ENCODE assay signal across 1 cellular context in the genomic region with DNA sequence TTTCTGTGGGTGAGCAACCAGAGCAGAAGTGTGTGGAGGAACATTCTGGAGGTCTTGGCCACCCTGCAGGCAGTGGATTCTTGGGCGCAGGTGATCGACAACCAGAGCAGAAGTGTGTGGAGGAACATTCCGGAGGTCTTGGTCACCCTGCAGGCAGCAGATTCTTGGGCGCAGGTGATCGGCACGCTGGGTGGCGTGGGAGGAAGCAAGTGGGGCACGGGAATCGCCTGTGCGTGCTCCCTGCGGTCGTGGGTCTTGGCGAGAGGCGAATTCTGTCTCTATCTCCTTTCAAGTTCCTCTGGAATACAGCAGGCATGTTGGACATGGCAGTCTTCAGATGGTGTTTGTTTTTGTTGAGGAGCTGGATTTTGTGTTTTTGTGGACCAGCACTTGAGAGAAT.
TF ChIP-seq lines count a peak whose summit lies in the region.

No MANE protein-coding gene starts in this region.

TF ChIP-seq in GM12878, 131 proteins besides CTCF, POLR2A, EP300 and RAD21 (continued from another document):
- TF ChIP-seq RB1 (IDR thresholded peaks at IDR 0.05; ENCODE audit: borderline replicate concordance) (no peak), BMI1 (IDR thresholded peaks at IDR 0.05; ENCODE audit: borderline replicate concordance) (no peak), WRNIP1 (IDR thresholded peaks at IDR 0.05; ENCODE audit: borderline replicate concordance, low read depth, low read length) (no peak), ZSCAN29 (IDR thresholded peaks at IDR 0.05) (no peak)
- TF ChIP-seq, protein P1, sequence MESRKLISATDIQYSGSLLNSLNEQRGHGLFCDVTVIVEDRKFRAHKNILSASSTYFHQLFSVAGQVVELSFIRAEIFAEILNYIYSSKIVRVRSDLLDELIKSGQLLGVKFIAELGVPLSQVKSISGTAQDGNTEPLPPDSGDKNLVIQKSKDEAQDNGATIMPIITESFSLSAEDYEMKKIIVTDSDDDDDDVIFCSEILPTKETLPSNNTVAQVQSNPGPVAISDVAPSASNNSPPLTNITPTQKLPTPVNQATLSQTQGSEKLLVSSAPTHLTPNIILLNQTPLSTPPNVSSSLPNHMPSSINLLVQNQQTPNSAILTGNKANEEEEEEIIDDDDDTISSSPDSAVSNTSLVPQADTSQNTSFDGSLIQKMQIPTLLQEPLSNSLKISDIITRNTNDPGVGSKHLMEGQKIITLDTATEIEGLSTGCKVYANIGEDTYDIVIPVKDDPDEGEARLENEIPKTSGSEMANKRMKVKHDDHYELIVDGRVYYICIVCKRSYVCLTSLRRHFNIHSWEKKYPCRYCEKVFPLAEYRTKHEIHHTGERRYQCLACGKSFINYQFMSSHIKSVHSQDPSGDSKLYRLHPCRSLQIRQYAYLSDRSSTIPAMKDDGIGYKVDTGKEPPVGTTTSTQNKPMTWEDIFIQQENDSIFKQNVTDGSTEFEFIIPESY (IDR thresholded peaks at IDR 0.05) = no peak
